In the genomic region with DNA sequence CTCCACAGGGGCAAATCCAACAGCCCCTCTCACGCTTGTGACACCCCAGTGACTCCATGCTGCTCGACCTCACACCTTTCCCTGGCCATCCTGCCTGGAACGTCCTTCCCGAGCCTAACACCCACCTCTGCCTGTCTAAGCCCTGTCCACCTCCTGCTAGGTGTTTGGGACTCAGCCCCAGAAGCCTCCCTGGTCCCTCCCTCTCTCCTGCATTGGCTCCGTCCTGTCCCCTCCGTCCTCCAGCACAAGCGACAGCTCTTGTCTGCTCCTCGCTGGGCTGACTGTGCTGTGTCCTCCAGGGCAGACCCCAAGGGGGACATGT, we compare ENCODE assay signal across 29 cellular contexts.
"Had no signal": no experiment of that assay in that cellular context is flagged by ENCODE, and none has a peak within 500 bp of the region (broad histone marks: within the 10 kb centered on the region; RNA-seq: fewer than 3 reads in every experiment).

No MANE protein-coding gene starts in this region.

- H3K9me3 ChIP-seq: ascending aorta, Peyer's patch, SJSA1, SK-N-SH had no signal

- H3K27ac ChIP-seq: ascending aorta, cardiac muscle cell, Peyer's patch, SJSA1 had no signal

- FAIRE-seq: K562, TTC549 had no signal

- H3K27me3 ChIP-seq: ascending aorta, cardiac muscle cell, SJSA1 had no signal

- H3K4me3 ChIP-seq: ascending aorta, cardiac muscle cell, K562, Peyer's patch, SJSA1 had no signal

- H3K9ac ChIP-seq: SK-N-SH had no signal

- H3K4me2 ChIP-seq: SK-N-SH had no signal

- H3K4me1 ChIP-seq: ascending aorta, Peyer's patch, SJSA1 had no signal

- H3K4me3 Mint-ChIP-seq: activated CD4-positive, alpha-beta T cell treated with anti-CD3 and anti-CD28 coated beads, Interleukin-2, amount 10 ng/mL, durations not matched to agents 24 days and 14 days; activated CD8-positive, alpha-beta T cell treated with anti-CD3 and anti-CD28 coated beads for 36 hours; activated naive CD4-positive, alpha-beta T cell treated with anti-CD3 and anti-CD28 coated beads, Interleukin-2, amount 50 U/mL, for 24 hours; activated naive CD8-positive, alpha-beta T cell treated with anti-CD3 and anti-CD28 coated beads, Interleukin-2, amount 10 ng/mL, durations not matched to agents 7 days and 5 days; activated T-cell treated with anti-CD3 and anti-CD28 coated beads, Interleukin-2, amount 50 U/mL, for 72 hours; activated T-helper 17 cell treated with anti-CD3 and anti-CD28 coated beads, Interleukin-2, amount 50 U/mL, for 72 hours; central memory CD8-positive, alpha-beta T cell; T-helper 1 cell treated with Interleukin-12 subunit alpha and Interleukin-12 subunit beta and Interleukin-4 antibody, amounts not matched to agents 30 μg/mL and 1 μg/mL, for 36 hours; T-helper 2 cell treated with Interferon-gamma antibody and Interleukin-4, amounts not matched to agents 5 μg/mL and 100 μg/mL, for 36 hours had no signal

- H3K27ac Mint-ChIP-seq: activated CD4-positive, alpha-beta T cell treated with anti-CD3 and anti-CD28 coated beads, Interleukin-2, amount 10 ng/mL, durations not matched to agents 24 days and 14 days; activated CD8-positive, alpha-beta T cell treated with anti-CD3 and anti-CD28 coated beads for 36 hours; activated naive CD4-positive, alpha-beta T cell treated with anti-CD3 and anti-CD28 coated beads, Interleukin-2, amount 50 U/mL, for 24 hours; activated naive CD8-positive, alpha-beta T cell treated with anti-CD3 and anti-CD28 coated beads, Interleukin-2, amount 10 ng/mL, durations not matched to agents 7 days and 5 days; activated T-cell treated with anti-CD3 and anti-CD28 coated beads, Interleukin-2, amount 50 U/mL, for 72 hours; activated T-helper 17 cell treated with anti-CD3 and anti-CD28 coated beads, Interleukin-2, amount 50 U/mL, for 72 hours; T-helper 1 cell treated with Interleukin-12 subunit alpha and Interleukin-12 subunit beta and Interleukin-4 antibody, amounts not matched to agents 30 μg/mL and 1 μg/mL, for 36 hours; T-helper 2 cell treated with Interferon-gamma antibody and Interleukin-4, amounts not matched to agents 5 μg/mL and 100 μg/mL, for 36 hours had no signal

- DNase-seq: activated CD4-positive, alpha-beta T cell treated with anti-CD3 and anti-CD28 coated beads, Interleukin-2, amount 10 ng/mL, durations not matched to agents 24 days and 14 days; activated CD4-positive, alpha-beta T cell treated with anti-CD3 and anti-CD28 coated beads, Interleukin-2, amount 50 U/mL, for 4 hours; activated CD8-positive, alpha-beta T cell treated with anti-CD3 and anti-CD28 coated beads for 36 hours; activated gamma-delta T cell; activated naive CD4-positive, alpha-beta T cell treated with Interleukin-2 at 50 U/mL for 16 hours; activated naive CD8-positive, alpha-beta T cell treated with anti-CD3 and anti-CD28 coated beads, Interleukin-2, amount 10 ng/mL, durations not matched to agents 7 days and 5 days; activated T-cell treated with anti-CD3 and anti-CD28 coated beads, Interleukin-2, amount 50 U/mL, for 1 hour; activated T-cell treated with anti-CD3 and anti-CD28 coated beads, Interleukin-2, amount 50 U/mL, for 72 hours; amygdala; NCI-H1048; NCI-H1105 treated with DMSO at 0.1 percent for 48 hours; NCI-H1436; NCI-H1694 treated with DMSO at 0.1 percent for 48 hours; NCI-H2029; NCI-H524 treated with DMSO at 0.1 percent for 48 hours; Peyer's patch; RPMI8226; SHP77 treated with DMSO at 0.1 percent for 48 hours; SK-N-SH had no signal

- H3K36me3 ChIP-seq: ascending aorta, cardiac muscle cell, Peyer's patch, SJSA1 had no signal
